Comparison of ENCODE assay signal across 8 cellular contexts in the genomic region with DNA sequence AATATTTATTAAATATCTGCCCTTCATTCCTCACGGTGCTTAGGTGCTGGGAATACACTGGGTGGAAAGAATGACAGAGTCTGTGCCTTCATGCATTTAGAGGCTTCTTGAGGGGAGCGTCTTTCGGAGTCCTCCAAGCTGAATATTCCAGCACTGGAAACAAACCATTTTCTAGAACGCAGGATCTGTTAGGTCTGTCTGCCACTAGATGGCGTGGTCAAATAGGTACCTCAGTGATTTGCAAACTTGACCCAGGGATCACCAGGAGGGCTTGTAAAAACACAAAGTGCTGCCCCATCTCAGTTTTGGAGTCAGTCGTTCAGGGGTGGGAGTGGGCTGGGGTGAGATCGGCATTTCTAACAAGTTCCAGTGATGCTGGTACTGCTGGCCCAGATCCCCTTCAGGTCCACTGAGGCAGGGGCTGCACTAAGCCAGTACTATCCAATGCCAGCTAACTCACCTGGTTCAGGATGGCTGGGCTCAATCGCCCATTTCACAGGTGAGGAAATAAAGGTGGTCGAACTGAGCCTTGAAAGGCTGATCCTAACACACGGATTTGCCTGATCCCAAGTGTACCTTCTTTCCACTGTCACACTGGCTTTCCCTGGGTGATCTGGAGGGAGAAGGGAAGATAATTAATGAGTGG. TPM values are rescaled to one million over a fixed set of nuclear protein-coding genes. Genes with fewer than 3 reads are reported as not detected.
DNase-seq lines count a peak whose midpoint lies in the region; TF ChIP-seq lines count a peak whose summit lies in the region.
"Had no signal": no experiment of that assay in that cellular context is flagged by ENCODE, and none has a peak within 500 bp of the region (broad histone marks: within the 10 kb centered on the region; RNA-seq: fewer than 3 reads in every experiment).

No MANE protein-coding gene starts in this region.

- TF ChIP-seq CTCF in WI38 (IDR thresholded peaks at IDR 0.05; ENCODE audit: low read depth, low read length) (peak; percentile 76), uterus (IDR thresholded peaks at IDR 0.05) (peak in 3 of 4 experiments; percentile 8 to 19 (median 16))

- H3K9me3 ChIP-seq in uterus, result no peaks in the 10 kb centered on the region

- no peaks in the 10 kb centered on the region for H3K27me3 ChIP-seq in uterus

- no peak overlapping the region for H3K27ac ChIP-seq in uterus

- DNase-seq in GM03348 (ENCODE audit: low spot score), result peak; percentile 75
- peak; percentile 52 for DNase-seq in LHCN-M2 (ENCODE audit: low read depth)
- DNase-seq in hepatic stellate cell (ENCODE audit: low spot score), result peak; percentile 39
- DNase-seq in uterus, result no peak
- no peak for DNase-seq in activated T-cell treated with anti-CD3 and anti-CD28 coated beads, Interleukin-2, amount 50 U/mL, for 1 hour
- DNase-seq in ureter (ENCODE audit: low spot score), result no peak

- H3K36me3 ChIP-seq in uterus, result no peaks in the 10 kb centered on the region

- TF ChIP-seq POLR2A in uterus (IDR thresholded peaks at IDR 0.05), result no peak

- H3K4me1 ChIP-seq in uterus, result no peaks in the 10 kb centered on the region

- intact Hi-C loops in uterus (cut with DNase I; ENCODE audit: low total_unique reads), result no loop called here

- H3K4me3 ChIP-seq in WI38 (ENCODE audit: low read depth, low read length) (no peak overlapping the region), uterus (no peak overlapping the region)

RNA-seq across cellular contexts. Expression of a gene that starts 14.8 kb away (rescaled TPM):
- total RNA-seq in LHCN-M2 (2014; rRNA removed) (11.1 and 17.9 TPM in 2 replicates), uterus (10 to 100 TPM in 2 of 4 donors, 1 to 10 TPM in 1, under 1 TPM in 1; 0.26 to 22.9 (median 7.0) TPM), ureter (7.2 TPM)
- 42.8 TPM for polyA plus RNA-seq in LHCN-M2 (2012)
- total RNA-seq: activated CD8-positive, alpha-beta memory T cell treated with anti-CD3 and anti-CD28 coated beads for 36 hours had no signal

Comparison
In these comparisons a context has a peak if more than half of its experiments do, and no peak if none do; other contexts are left out.
1. DNase-seq: peak in GM03348 (single experiment), LHCN-M2 (single experiment) and hepatic stellate cell (single experiment); none in uterus (0 of 2), activated T-cell treated with anti-CD3 and anti-CD28 coated beads, Interleukin-2, amount 50 U/mL, for 1 hour (single experiment) and ureter (single experiment).